In the genomic region with DNA sequence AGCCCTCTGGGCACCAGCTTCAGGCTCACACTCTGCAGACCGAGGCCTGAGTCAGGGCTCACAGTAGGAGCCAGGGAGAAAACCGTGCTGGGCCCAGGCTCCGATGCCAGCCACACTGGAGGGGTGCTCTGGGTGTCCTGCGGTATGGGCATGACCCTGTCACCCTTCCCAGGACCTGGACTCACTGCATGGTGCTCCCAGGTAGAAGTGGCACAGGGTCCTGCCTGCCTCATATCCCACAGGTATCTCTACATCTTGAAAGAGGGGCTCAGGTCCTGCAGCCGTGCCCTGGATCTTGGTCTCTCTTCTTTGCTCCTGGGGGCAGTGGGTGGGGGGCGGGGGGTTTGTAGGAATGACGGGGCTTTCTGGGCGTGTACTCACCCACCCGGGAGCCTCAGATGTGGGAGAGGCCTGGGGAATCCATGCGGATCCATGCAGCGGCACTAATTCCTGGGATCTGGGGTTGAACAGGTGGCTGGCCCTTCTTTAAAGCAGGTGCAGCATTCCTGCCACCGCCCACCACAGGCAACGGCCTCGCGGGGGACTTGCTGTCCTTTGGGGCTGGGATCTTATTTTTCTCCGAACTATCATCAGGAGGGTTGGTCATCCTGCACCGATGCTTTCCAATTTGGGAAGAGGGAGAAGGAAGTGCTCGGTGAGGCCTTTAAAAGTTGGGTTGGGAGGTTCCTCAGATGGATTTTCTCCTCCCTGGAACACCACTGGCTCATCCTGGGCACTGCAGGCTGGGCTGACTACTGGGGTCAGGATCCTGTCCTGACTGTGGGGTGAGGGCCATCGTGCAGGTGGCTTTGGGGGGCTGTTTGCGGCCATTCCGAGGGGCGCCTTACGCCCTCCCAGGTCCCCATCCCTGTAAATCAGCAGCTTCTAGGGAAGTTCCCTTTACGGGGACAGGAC, we compare ENCODE assay signal across 1 cellular context.
TF ChIP-seq lines count a peak whose summit lies in the region.

No MANE protein-coding gene starts in this region.

TF ChIP-seq in HepG2, 621 proteins besides CTCF, POLR2A, EP300 and RAD21:
- TF ChIP-seq SNAI1 (CRISPR knock-in tag; IDR thresholded peaks at IDR 0.05; ENCODE audit: borderline replicate concordance), result no peak
- no peak for TF ChIP-seq DPF2 (CRISPR knock-in tag; IDR thresholded peaks at IDR 0.05; ENCODE audit: borderline replicate concordance, low read depth)
- TF ChIP-seq JARID2 (CRISPR knock-in tag; IDR thresholded peaks at IDR 0.05; ENCODE audit: insufficient replicate concordance), result no peak
- TF ChIP-seq ATF4 (CRISPR knock-in tag; IDR thresholded peaks at IDR 0.05), result no peak
- TF ChIP-seq KLF11 (CRISPR knock-in tag; IDR thresholded peaks at IDR 0.05), result no peak
- TF ChIP-seq MAFK (conservative IDR thresholded peaks at IDR 0.05 in 1 of 2, IDR thresholded peaks at IDR 0.05 in 1 of 2; ENCODE audit: low read length in 2 of 2), result no peak
- TF ChIP-seq ZSCAN12 (CRISPR knock-in tag; IDR thresholded peaks at IDR 0.05), result no peak
- no peak for TF ChIP-seq THAP7 (CRISPR knock-in tag; IDR thresholded peaks at IDR 0.05)
- no peak for TF ChIP-seq ZNF773 (CRISPR knock-in tag; IDR thresholded peaks at IDR 0.05; ENCODE audit: borderline replicate concordance)
- no peak for TF ChIP-seq ZSCAN25 (CRISPR knock-in tag; IDR thresholded peaks at IDR 0.05)
- TF ChIP-seq GATAD2A (CRISPR knock-in tag; IDR thresholded peaks at IDR 0.05), result no peak
- TF ChIP-seq YEATS2 (CRISPR knock-in tag; IDR thresholded peaks at IDR 0.05; ENCODE audit: borderline replicate concordance), result no peak
- TF ChIP-seq ZZZ3 (CRISPR knock-in tag; IDR thresholded peaks at IDR 0.05; ENCODE audit: borderline replicate concordance), result no peak
- TF ChIP-seq ZC3H4 (CRISPR knock-in tag; IDR thresholded peaks at IDR 0.05; ENCODE audit: borderline replicate concordance), result no peak
- TF ChIP-seq ZNF687 (CRISPR knock-in tag; IDR thresholded peaks at IDR 0.05), result no peak
- TF ChIP-seq KDM5A (IDR thresholded peaks at IDR 0.05; ENCODE audit: borderline replicate concordance, low read length), result no peak
- no peak for TF ChIP-seq SRSF4 (IDR thresholded peaks at IDR 0.05; ENCODE audit: low read depth, low read length, poor library complexity, severe bottlenecking)
- no peak for TF ChIP-seq ZNF343 (CRISPR knock-in tag; IDR thresholded peaks at IDR 0.05)
- no peak for TF ChIP-seq ZNF230 (CRISPR knock-in tag; IDR thresholded peaks at IDR 0.05)
- TF ChIP-seq YEATS4 (CRISPR knock-in tag; IDR thresholded peaks at IDR 0.05; ENCODE audit: borderline replicate concordance), result no peak
